Comparison of ENCODE assay signal across 4 cellular contexts in the genomic region with DNA sequence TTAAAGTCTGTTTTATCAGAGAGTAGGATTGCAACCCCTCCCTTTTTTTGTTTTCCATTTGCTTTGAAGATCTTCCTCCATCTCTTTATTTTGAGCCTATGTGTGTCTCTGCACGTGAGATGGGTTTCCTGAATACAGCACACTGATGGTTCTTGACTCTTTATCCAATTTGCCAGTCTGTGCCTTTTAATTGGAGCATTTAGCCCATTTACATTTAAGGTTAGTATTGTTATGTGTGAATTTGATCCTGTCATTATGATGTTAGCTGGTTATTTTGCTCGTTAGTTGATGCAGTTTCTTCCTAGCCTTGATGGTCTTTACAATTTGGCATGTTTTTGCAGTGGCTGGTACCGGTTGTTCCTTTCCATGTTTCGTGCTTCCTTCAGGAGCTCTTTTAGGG. TPM values are rescaled to one million over a fixed set of nuclear protein-coding genes. Genes with fewer than 3 reads are reported as not detected.
"Had no signal": no experiment of that assay in that cellular context is flagged by ENCODE, and none has a peak within 500 bp of the region (broad histone marks: within the 10 kb centered on the region; RNA-seq: fewer than 3 reads in every experiment).

No MANE protein-coding gene starts in this region.

RNA-seq across cellular contexts. Expression of gene ANKRD62, which starts 45.2 kb away (rescaled TPM):
- total RNA-seq: HepG2, HT-29, IMR-90 had no signal
- polyA plus RNA-seq: HepG2, IgD-negative memory B cell, IMR-90 had no signal
